Comparison of ENCODE assay signal across 28 cellular contexts in genomic region chr2:51472300-51472699, GRCh38.
"Had no signal": no experiment of that assay in that cellular context is flagged by ENCODE, and none has a peak within 500 bp of the region (broad histone marks: within the 10 kb centered on the region; RNA-seq: fewer than 3 reads in every experiment).

No MANE protein-coding gene starts in this region.

- H3K9me3 ChIP-seq: colonic mucosa, gastrocnemius medialis, ovary, psoas muscle, suprapubic skin, transverse colon, upper lobe of right lung, uterus had no signal

- H3K36me3 ChIP-seq: colonic mucosa, gastrocnemius medialis, ovary, suprapubic skin, transverse colon, upper lobe of right lung, uterus had no signal

- H3K27me3 ChIP-seq: colonic mucosa, gastrocnemius medialis, ovary, suprapubic skin, transverse colon, upper lobe of right lung, uterus had no signal

- H3K4me1 ChIP-seq: colonic mucosa, gastrocnemius medialis, psoas muscle, suprapubic skin, transverse colon, upper lobe of right lung, uterus had no signal

- H3K9me3 Mint-ChIP-seq: endodermal cell had no signal

- H3K36me3 Mint-ChIP-seq: memory B cell; stimulated activated naive B cell treated with anti-CD40 and anti-IgM and Interleukin-4, amounts not matched to agents 10 μg/mL and 1 μg/mL and 100 μg/mL, for 72 hours had no signal

- H3K4me1 Mint-ChIP-seq: endodermal cell; memory B cell; natural killer cell; stimulated activated naive B cell treated with anti-CD40 and anti-IgM and Interleukin-4, amounts not matched to agents 10 μg/mL and 1 μg/mL and 100 μg/mL, for 72 hours had no signal

- ATAC-seq: esophagus mucosa; left lobe of liver; natural killer cell; stimulated activated naive B cell treated with anti-CD40 and anti-IgM and Interleukin-4, amounts not matched to agents 10 μg/mL and 1 μg/mL and 100 μg/mL, for 72 hours; upper lobe of right lung had no signal

- H3K27ac Mint-ChIP-seq: dendritic cell treated with granulocyte-macrophage colony-stimulating factor and Interleukin-4, amounts not matched to agents 40 ng/mL and 50 ng/mL, for 4 days; endodermal cell; memory B cell; natural killer cell; stimulated activated naive B cell treated with anti-CD40 and anti-IgM and Interleukin-4, amounts not matched to agents 10 μg/mL and 1 μg/mL and 100 μg/mL, for 72 hours; stimulated activated naive CD8-positive, alpha-beta T cell treated with anti-CD3 and anti-CD28 coated beads, Interleukin-15, Interleukin-2, amounts not matched to agents 100 ng/mL and 50 ng/mL, for 24 hours had no signal

- H3K27ac ChIP-seq: colonic mucosa, epithelial cell of prostate, gastrocnemius medialis, ovary, psoas muscle, suprapubic skin, transverse colon, upper lobe of right lung, uterus had no signal

- DNase-seq: colonic mucosa; effector CD8-positive, alpha-beta T cell; endodermal cell; foreskin fibroblast; head of caudate nucleus; kidney; natural killer cell; occipital lobe; ovary; posterior cingulate gyrus; psoas muscle; right cardiac atrium; small intestine; stimulated activated CD4-positive, alpha-beta T cell treated with anti-CD3 and anti-CD28 coated beads, Interleukin-15, amount 100 ng/mL, for 24 hours; stimulated activated CD4-positive, alpha-beta T cell treated with anti-CD3 and anti-CD28 coated beads, Interleukin-2, amount 100 ng/mL, for 48 hours; stimulated activated naive B cell treated with anti-CD40 and anti-IgM and Interleukin-4, amounts not matched to agents 10 μg/mL and 1 μg/mL and 100 μg/mL, for 72 hours; transverse colon; upper lobe of right lung; uterus had no signal

- H3K27me3 Mint-ChIP-seq: dendritic cell treated with granulocyte-macrophage colony-stimulating factor and Interleukin-4, amounts not matched to agents 40 ng/mL and 50 ng/mL, for 4 days; memory B cell; stimulated activated naive B cell treated with anti-CD40 and anti-IgM and Interleukin-4, amounts not matched to agents 10 μg/mL and 1 μg/mL and 100 μg/mL, for 72 hours; stimulated activated naive CD8-positive, alpha-beta T cell treated with anti-CD3 and anti-CD28 coated beads, Interleukin-15, Interleukin-2, amounts not matched to agents 100 ng/mL and 50 ng/mL, for 24 hours had no signal

- H3K4me3 ChIP-seq: colonic mucosa, gastrocnemius medialis, lung, ovary, psoas muscle, suprapubic skin, transverse colon, upper lobe of right lung, uterus had no signal

- FAIRE-seq: kidney, small intestine had no signal

- H3K4me3 Mint-ChIP-seq: dendritic cell treated with granulocyte-macrophage colony-stimulating factor and Interleukin-4, amounts not matched to agents 40 ng/mL and 50 ng/mL, for 4 days; endodermal cell; memory B cell; natural killer cell; stimulated activated naive B cell treated with anti-CD40 and anti-IgM and Interleukin-4, amounts not matched to agents 10 μg/mL and 1 μg/mL and 100 μg/mL, for 72 hours; stimulated activated naive CD8-positive, alpha-beta T cell treated with anti-CD3 and anti-CD28 coated beads, Interleukin-15, Interleukin-2, amounts not matched to agents 100 ng/mL and 50 ng/mL, for 24 hours had no signal
